Comparison of ENCODE assay signal across 16 cellular contexts in genomic region chr3:47877288-47877687, GRCh38.
DNase-seq lines count a peak whose midpoint lies in the region; TF ChIP-seq lines count a peak whose summit lies in the region.
"Had no signal": no experiment of that assay in that cellular context is flagged by ENCODE, and none has a peak within 500 bp of the region (broad histone marks: within the 10 kb centered on the region; RNA-seq: fewer than 3 reads in every experiment).

No MANE protein-coding gene starts in this region.

- H3K27me3 ChIP-seq in A673 (replicated peaks; ENCODE audit: insufficient read depth, low read depth, low read length, poor library complexity) (no peaks in the 10 kb centered on the region), GM23248 (replicated peaks; ENCODE audit: insufficient read depth) (no peaks in the 10 kb centered on the region), trophoblast cell (ENCODE audit: insufficient read depth, low read length) (no peaks in the 10 kb centered on the region), SK-N-SH (ENCODE audit: insufficient read depth) (no peaks in the 10 kb centered on the region), esophagus muscularis mucosa (no peaks in the 10 kb centered on the region)

- TF ChIP-seq CTCF in A673 (conservative IDR thresholded peaks at IDR 0.05; ENCODE audit: low read depth, low read length) = no peak
- TF ChIP-seq CTCF in astrocyte of the spinal cord (IDR thresholded peaks at IDR 0.05; ENCODE audit: low read depth, low read length) = no peak
- TF ChIP-seq CTCF in SK-N-SH (IDR thresholded peaks at IDR 0.05) = no peak
- TF ChIP-seq CTCF in esophagus muscularis mucosa (IDR thresholded peaks at IDR 0.05) = no peak

- H3K4me2 ChIP-seq in GM23248 (ENCODE audit: unreplicated experiment) (no peak overlapping the region), trophoblast cell (ENCODE audit: low read length) (no peak overlapping the region), SK-N-SH (no peak overlapping the region)

- no peak overlapping the region for H2BK120ac ChIP-seq in trophoblast cell (ENCODE audit: insufficient read depth, low read length, poor library complexity)

- DNase-seq in A673 (ENCODE audit: low spot score) (peak; percentile 22), GM23248 (peak; percentile 30), astrocyte of the spinal cord (ENCODE audit: low read depth, low spot score) (peak; percentile 31), hepatic stellate cell (ENCODE audit: low spot score) (peak; percentile 27), trophoblast cell (no peak), SK-N-SH (no peak), NCI-H345 (lab: John Stamatoyannopoulos, UW) (no peak), esophagus muscularis mucosa (ENCODE audit: extremely low spot score) (no peak)
- DNase-seq: activated B cell treated with CpG ODN at 0.5 μM for 24 hours; activated CD8-positive, alpha-beta memory T cell treated with anti-CD3 and anti-CD28 coated beads, Interleukin-2, amount 50 U/mL, for 4 hours; foreskin melanocyte; KG1; kidney; NCI-H1436; NCI-H524 treated with DMSO at 0.1 percent for 48 hours; SW 1271 had no signal

- H3K9me3 ChIP-seq in A673 (ENCODE audit: low read depth, low read length, poor library complexity, severe bottlenecking) (no peaks in the 10 kb centered on the region), GM23248 (ENCODE audit: low read depth) (no peaks in the 10 kb centered on the region), trophoblast cell (ENCODE audit: insufficient read depth, low read depth, low read length) (no peaks in the 10 kb centered on the region), SK-N-SH (no peaks in the 10 kb centered on the region), esophagus muscularis mucosa (no peaks in the 10 kb centered on the region)

- no peak overlapping the region for H2BK5ac ChIP-seq in trophoblast cell (ENCODE audit: low read depth, low read length, poor library complexity)

- BruUV-seq in A673 (replicated peaks; lab: Mats Ljungman, UMichigan) = no TSS peak

- H3K27ac ChIP-seq in A673 (ENCODE audit: low read depth, low read length, poor library complexity, severe bottlenecking) = no peak overlapping the region
- H3K27ac ChIP-seq in GM23248 = no peak overlapping the region
- H3K27ac ChIP-seq in trophoblast cell (ENCODE audit: low read depth, low read length) = no peak overlapping the region
- H3K27ac ChIP-seq in SK-N-SH (ENCODE audit: low read depth in 2 of 2, low read length in 1 of 2) = peak overlapping the region in 1 of 2 experiments; percentile 22; a peak in 1 of 4 replicates
- H3K27ac ChIP-seq in esophagus muscularis mucosa (replicated peaks in 1 of 4) = peak overlapping the region in 1 of 4 donors; percentile 5

- TF ChIP-seq POLR2A in esophagus muscularis mucosa (IDR thresholded peaks at IDR 0.05; ENCODE audit: low read depth) = no peak

- H3K4me3 ChIP-seq in A673 (ENCODE audit: low read depth, low read length, poor library complexity, severe bottlenecking) = no peak overlapping the region
- no peak overlapping the region for H3K4me3 ChIP-seq in GM23248
- H3K4me3 ChIP-seq in astrocyte of the spinal cord (ENCODE audit: low read depth, low read length) = no peak overlapping the region
- H3K4me3 ChIP-seq in trophoblast cell (ENCODE audit: low read depth, low read length) = no peak overlapping the region
- no peak overlapping the region for H3K4me3 ChIP-seq in SK-N-SH (ENCODE audit: low read depth in 2 of 2, low read length in 1 of 2)
- H3K4me3 ChIP-seq in esophagus muscularis mucosa = no peak overlapping the region

- WGBS in GM23248 (ENCODE audit: low coverage in 1 of 2, low lambda C conversion rate in 2 of 2, missing lambda C conversion rate in 2 of 2), 2 experiments = 74 to 82% methylated on average over 3 of the region's 3 CpGs
- WGBS in trophoblast cell (ENCODE audit: extremely low coverage, insufficient coverage, insufficient read length) = no CpG with 5 or more reads among the region's 3 CpGs
- WGBS in SK-N-SH (ENCODE audit: low lambda C conversion rate) = 86% methylated on average over 3 of the region's 3 CpGs
- 81% methylated on average over 3 of the region's 3 CpGs for WGBS in esophagus muscularis mucosa

- peaks cover 10% of the 10 kb centered on the region for H3F3A ChIP-seq in GM23248 (ENCODE audit: insufficient read depth)
- H3F3A ChIP-seq in SK-N-SH (replicated peaks; ENCODE audit: insufficient read depth) = peaks cover 8% of the 10 kb centered on the region

- TF ChIP-seq EP300 in SK-N-SH (IDR thresholded peaks at IDR 0.05; ENCODE audit: borderline replicate concordance in 1 of 2, low read depth in 1 of 2, low read length in 1 of 2) (no peak), esophagus muscularis mucosa (IDR thresholded peaks at IDR 0.05) (no peak)

- no peak overlapping the region for H3K14ac ChIP-seq in trophoblast cell (ENCODE audit: low read length)

- no peak overlapping the region for H2BK12ac ChIP-seq in trophoblast cell (ENCODE audit: low read length)

- H2AFZ ChIP-seq in GM23248 (no peak overlapping the region), trophoblast cell (ENCODE audit: insufficient read depth, low read length, poor library complexity) (no peak overlapping the region), SK-N-SH (ENCODE audit: low read depth) (no peak overlapping the region)

- H2AK5ac ChIP-seq in trophoblast cell (ENCODE audit: low read length) = no peak overlapping the region

- H3K9me2 ChIP-seq in GM23248 (ENCODE audit: insufficient read depth) (no peaks in the 10 kb centered on the region), SK-N-SH (no peaks in the 10 kb centered on the region)

- H3K18ac ChIP-seq in trophoblast cell (ENCODE audit: low read length) = no peak overlapping the region

- H3K4ac ChIP-seq in trophoblast cell (ENCODE audit: low read depth, low read length) = no peak overlapping the region

- TF ChIP-seq RAD21 in SK-N-SH (IDR thresholded peaks at IDR 0.05; ENCODE audit: low read length) = no peak

- no peak overlapping the region for H4K8ac ChIP-seq in trophoblast cell (ENCODE audit: low read depth, low read length)

- no peaks in the 10 kb centered on the region for H3K36me3 ChIP-seq in A673 (ENCODE audit: insufficient read depth, low read length, poor library complexity, severe bottlenecking)
- H3K36me3 ChIP-seq in GM23248 (ENCODE audit: low read depth) = peaks cover 49% of the 10 kb centered on the region
- peaks cover 10 to 13% of the 10 kb centered on the region in 2 experiments for H3K36me3 ChIP-seq in trophoblast cell (ENCODE audit: control insufficient read depth in 1 of 2, insufficient read depth in 2 of 2, low read length in 2 of 2)
- peaks cover 18 to 49% of the 10 kb centered on the region in 2 experiments for H3K36me3 ChIP-seq in SK-N-SH (replicated peaks in 1 of 2; ENCODE audit: control insufficient read depth in 1 of 2, insufficient read depth in 2 of 2, low read length in 1 of 2)
- peaks cover 20 to 50% (median 41%) of the 10 kb centered on the region in 4 donors for H3K36me3 ChIP-seq in esophagus muscularis mucosa

- H3K23ac ChIP-seq in trophoblast cell (ENCODE audit: low read length) = no peak overlapping the region

- POLR2A ChIA-PET in A673 (lab: Charles Lee; ENCODE audit: low non-redundant PET) (no interaction called here), SK-N-SH (lab: Yijun Ruan, JAX) (no interaction called here)

- in situ Hi-C loops in GM23248 (cut with MboI) = no loop called here
- in situ Hi-C loops in astrocyte of the spinal cord (cut with HindIII; ENCODE audit: low sequenced_read_pairs) = no loop called here

- peaks cover 35% of the 10 kb centered on the region for H3K79me2 ChIP-seq in GM23248 (ENCODE audit: insufficient read depth)
- H3K79me2 ChIP-seq in trophoblast cell (ENCODE audit: control insufficient read depth, insufficient read depth, low read length, poor library complexity) = no peaks in the 10 kb centered on the region
- peaks cover 48% of the 10 kb centered on the region; the same call in 1 of the 2 replicates for H3K79me2 ChIP-seq in SK-N-SH (ENCODE audit: insufficient read depth)

- no peak overlapping the region for H4K12ac ChIP-seq in trophoblast cell (ENCODE audit: low read depth, low read length)

- no peak overlapping the region for H4K91ac ChIP-seq in trophoblast cell (ENCODE audit: low read depth, low read length)

- intact Hi-C loops in A673 (cut with micrococcal nuclease; ENCODE audit: unreplicated experiment) (no loop called here), esophagus muscularis mucosa (cut with DNase I) (no loop called here)

- H3K4me1 ChIP-seq in A673 (ENCODE audit: insufficient read depth, low read length, poor library complexity, severe bottlenecking) = no peaks in the 10 kb centered on the region
- H3K4me1 ChIP-seq in GM23248 (ENCODE audit: insufficient read depth) = no peaks in the 10 kb centered on the region
- peaks cover 0 to 4% of the 10 kb centered on the region in 2 experiments for H3K4me1 ChIP-seq in trophoblast cell (ENCODE audit: control insufficient read depth in 1 of 2, insufficient read depth in 2 of 2, low read length in 2 of 2)
- 0 out of 4 replicates have a peak, but pooled peaks cover 0 to 15% of the 10 kb centered on the region in 2 experiments for H3K4me1 ChIP-seq in SK-N-SH (ENCODE audit: control insufficient read depth in 1 of 2, insufficient read depth in 2 of 2, low read depth in 1 of 2, low read length in 1 of 2)
- H3K4me1 ChIP-seq in esophagus muscularis mucosa = peaks cover 4 to 15% (median 12%) of the 10 kb centered on the region in 4 donors

- CTCF ChIA-PET in A673 (lab: Charles Lee) = no interaction called here
- CTCF ChIA-PET in SK-N-SH (lab: Yijun Ruan, JAX) = interaction anchor here (1.1 kb wide), 1 partner anchor 28 kb away, joined by 3 read pairs; no protein-coding TSS in a partner anchor

- no peaks in the 10 kb centered on the region for H3K79me1 ChIP-seq in trophoblast cell (ENCODE audit: low read length)

- H3K9ac ChIP-seq in GM23248 (no peak overlapping the region), trophoblast cell (ENCODE audit: low read length) (no peak overlapping the region), SK-N-SH (no peak overlapping the region)

- H4K20me1 ChIP-seq in GM23248 (ENCODE audit: insufficient read depth) = no peaks in the 10 kb centered on the region
- H4K20me1 ChIP-seq in SK-N-SH (ENCODE audit: insufficient read depth) = 0 out of 2 replicates have a peak, but pooled peaks cover 9% of the 10 kb centered on the region

TF ChIP-seq in SK-N-SH, 30 proteins besides CTCF, POLR2A, EP300 and RAD21:
- TF ChIP-seq CHD2 (IDR thresholded peaks at IDR 0.05; ENCODE audit: low read length, partially characterized antibody) (no peak), TEAD4 (IDR thresholded peaks at IDR 0.05; ENCODE audit: borderline replicate concordance, insufficient read depth) (no peak), NRF1 (IDR thresholded peaks at IDR 0.05; ENCODE audit: low read depth, low read length) (no peak), MXI1 (IDR thresholded peaks at IDR 0.05; ENCODE audit: low read depth, low read length) (no peak), YY1 (IDR thresholded peaks at IDR 0.05; ENCODE audit: low read depth) (no peak), GATA2 (CRISPR knock-in tag; IDR thresholded peaks at IDR 0.05) (no peak), GABPA (IDR thresholded peaks at IDR 0.05; ENCODE audit: low read depth) (no peak)

Comparison
In these comparisons a context has a peak if more than half of its experiments do, and no peak if none do; other contexts are left out.
1. DNase-seq: peak in A673 (single experiment), GM23248 (single experiment), astrocyte of the spinal cord (single experiment) and hepatic stellate cell (single experiment); none in trophoblast cell (0 of 2), SK-N-SH (single experiment), NCI-H345 (single experiment) and esophagus muscularis mucosa (single experiment).